ENCODE assay signal across 8 cellular contexts in genomic region chr6:141326426-141326825, GRCh38.
DNase-seq lines count a peak whose midpoint lies in the region; ATAC-seq, FAIRE-seq and TF ChIP-seq lines count a peak whose summit lies in the region.

No MANE protein-coding gene starts in this region.

- H3K4me1 Mint-ChIP-seq in activated CD8-positive, alpha-beta T cell treated with anti-CD3 and anti-CD28 coated beads for 36 hours (ENCODE audit: low read depth) = peaks cover 27% of the 10 kb centered on the region

- POLR2A ChIA-PET in activated CD8-positive, alpha-beta T cell treated with anti-CD3 and anti-CD28 coated beads for 36 hours (lab: Charles Lee) = no interaction called here
- POLR2A ChIA-PET in GM10248 (lab: Yijun Ruan, JAX) = no interaction called here

- peak; percentile 59 for ATAC-seq in HG03565 (IDR thresholded peaks at IDR 0.05; ENCODE audit: unreplicated experiment)
- ATAC-seq in activated CD8-positive, alpha-beta T cell treated with anti-CD3 and anti-CD28 coated beads for 36 hours = peak; percentile 100

- H3K4me3 Mint-ChIP-seq in activated CD8-positive, alpha-beta T cell treated with anti-CD3 and anti-CD28 coated beads for 36 hours = no peak overlapping the region

- H3K4me3 ChIP-seq in GM12865 (ENCODE audit: low read depth, low read length) = peak overlapping the region; percentile 37; the same call in 1 of the 2 replicates

- no peak for FAIRE-seq in D721Med (lab: Jason Lieb, UNC)

- no peaks in the 10 kb centered on the region for H3K36me3 Mint-ChIP-seq in activated CD8-positive, alpha-beta T cell treated with anti-CD3 and anti-CD28 coated beads for 36 hours (ENCODE audit: low read depth)

- DNase-seq in GM12865 (ENCODE audit: low read depth) = peak; percentile 40
- DNase-seq in activated CD8-positive, alpha-beta T cell treated with anti-CD3 and anti-CD28 coated beads for 36 hours = peak; percentile 84
- DNase-seq in glomerular endothelial cell (ENCODE audit: extremely low read depth, low read depth, low spot score) = peak; percentile 88
- DNase-seq in stimulated activated CD4-positive, alpha-beta T cell treated with anti-CD3 and anti-CD28 coated beads, Interleukin-2, amount 100 ng/mL, for 4 hours (ENCODE audit: low read depth) = peak; percentile 50
- DNase-seq in GM10248 (ENCODE audit: extremely low spot score) = no peak
- DNase-seq in D721Med (ENCODE audit: insufficient read length, low spot score) = no peak
- DNase-seq in DMS114 treated with DMSO at 0.1 percent for 48 hours (lab: John Stamatoyannopoulos, UW; ENCODE audit: unreplicated experiment) = no peak

- no peaks in the 10 kb centered on the region for H3K9me3 Mint-ChIP-seq in activated CD8-positive, alpha-beta T cell treated with anti-CD3 and anti-CD28 coated beads for 36 hours

- no peaks in the 10 kb centered on the region for H3K27me3 Mint-ChIP-seq in activated CD8-positive, alpha-beta T cell treated with anti-CD3 and anti-CD28 coated beads for 36 hours

- CTCF ChIA-PET in activated CD8-positive, alpha-beta T cell treated with anti-CD3 and anti-CD28 coated beads for 36 hours (lab: Charles Lee) = no interaction called here
- CTCF ChIA-PET in GM10248 (lab: Yijun Ruan, JAX) = no interaction called here

- intact Hi-C loops in activated CD8-positive, alpha-beta T cell treated with anti-CD3 and anti-CD28 coated beads for 36 hours (cut with micrococcal nuclease) = no loop called here

- H3K27ac Mint-ChIP-seq in activated CD8-positive, alpha-beta T cell treated with anti-CD3 and anti-CD28 coated beads for 36 hours = no peak overlapping the region

- TF ChIP-seq CTCF in GM12865 (IDR thresholded peaks at IDR 0.05; ENCODE audit: insufficient read depth, low read depth, low read length, missing control alignments) (no peak), GM10248 (IDR thresholded peaks at IDR 0.05; ENCODE audit: control extremely low read depth, extremely low read depth, low read depth, missing control alignments) (no peak), D721Med (IDR thresholded peaks at IDR 0.05; ENCODE audit: insufficient read depth, missing control alignments) (no peak)
- TF ChIP-seq CTCF in activated CD8-positive, alpha-beta T cell treated with anti-CD3 and anti-CD28 coated beads for 36 hours (IDR thresholded peaks at IDR 0.05) = no peak

Comparison
In these comparisons a context has a peak if more than half of its experiments do, and no peak if none do; other contexts are left out.
1. DNase-seq: peak in GM12865 (single experiment), activated CD8-positive, alpha-beta T cell treated with anti-CD3 and anti-CD28 coated beads for 36 hours (single experiment), glomerular endothelial cell (single experiment) and stimulated activated CD4-positive, alpha-beta T cell treated with anti-CD3 and anti-CD28 coated beads, Interleukin-2, amount 100 ng/mL, for 4 hours (single experiment); none in GM10248 (single experiment), D721Med (single experiment) and DMS114 treated with DMSO at 0.1 percent for 48 hours (single experiment).